17 cellular contexts compared by ENCODE assay signal in the genomic region with DNA sequence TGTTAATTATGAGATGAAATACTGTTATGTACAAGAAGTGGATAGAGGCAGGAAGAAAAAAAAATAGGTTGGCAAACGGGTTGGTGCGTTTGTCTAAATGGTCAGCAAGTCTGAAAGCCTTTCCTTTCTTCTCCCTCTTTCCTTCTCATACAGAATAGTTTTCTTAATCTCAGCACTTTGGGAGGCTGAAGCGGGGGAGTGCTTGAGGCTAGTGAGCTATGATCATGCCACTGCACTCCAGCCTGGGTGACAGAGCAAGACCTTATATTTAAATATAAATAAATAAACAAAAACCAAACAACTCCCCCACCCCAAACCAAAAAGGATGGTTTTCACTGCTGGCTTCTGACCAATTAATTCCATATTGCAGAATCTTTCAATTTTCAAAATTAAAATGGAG.
"Had no signal": no experiment of that assay in that cellular context is flagged by ENCODE, and none has a peak within 500 bp of the region (broad histone marks: within the 10 kb centered on the region; RNA-seq: fewer than 3 reads in every experiment).

No MANE protein-coding gene starts in this region.

- H3K9me3 ChIP-seq: breast epithelium, SJSA1, suprapubic skin, upper lobe of right lung had no signal

- H3K27ac ChIP-seq: breast epithelium, neural progenitor cell, parathyroid adenoma, SJSA1, suprapubic skin, upper lobe of right lung had no signal

- H3K36me3 ChIP-seq: breast epithelium, neural progenitor cell had no signal

- DNase-seq: activated CD4-positive, alpha-beta T cell treated with anti-CD3 and anti-CD28 coated beads, Interleukin-2, amount 10 ng/mL, durations not matched to agents 24 days and 14 days; activated CD4-positive, CD25-positive, alpha-beta regulatory T cell; activated CD8-positive, alpha-beta memory T cell treated with anti-CD3 and anti-CD28 coated beads, Interleukin-2, amount 50 U/mL, for 48 hours; activated gamma-delta T cell; activated T-cell treated with anti-CD3 and anti-CD28 coated beads, Interleukin-2, amount 50 U/mL, for 72 hours; aorta; hypothalamus; stimulated activated CD4-positive, alpha-beta T cell treated with anti-CD3 and anti-CD28 coated beads, Interleukin-4, amount 100 ng/mL, for 1 hour; stimulated activated naive CD4-positive, alpha-beta T cell treated with Interleukin-2 at 50 U/mL for 16 hours; upper lobe of right lung had no signal

- H3K27ac Mint-ChIP-seq: neural progenitor cell; T-helper 2 cell treated with Interferon-gamma antibody and Interleukin-4, amounts not matched to agents 5 μg/mL and 100 μg/mL, for 36 hours had no signal

- ATAC-seq: activated T-cell treated with anti-CD3 and anti-CD28 coated beads, Interleukin-2, amount 50 U/mL, for 72 hours; esophagus mucosa; upper lobe of right lung had no signal

- H3K4me1 ChIP-seq: breast epithelium, neural progenitor cell, suprapubic skin had no signal

- H3K27me3 Mint-ChIP-seq: activated CD4-positive, alpha-beta T cell treated with anti-CD3 and anti-CD28 coated beads, Interleukin-2, amount 10 ng/mL, durations not matched to agents 24 days and 14 days had no signal

- H3K4me3 Mint-ChIP-seq: activated CD4-positive, alpha-beta T cell treated with anti-CD3 and anti-CD28 coated beads, Interleukin-2, amount 10 ng/mL, durations not matched to agents 24 days and 14 days; activated T-cell treated with anti-CD3 and anti-CD28 coated beads, Interleukin-2, amount 50 U/mL, for 72 hours; neural progenitor cell; T-helper 2 cell treated with Interferon-gamma antibody and Interleukin-4, amounts not matched to agents 5 μg/mL and 100 μg/mL, for 36 hours had no signal

- H3K27me3 ChIP-seq: breast epithelium, neural progenitor cell, SJSA1, suprapubic skin, upper lobe of right lung had no signal

- H3K4me3 ChIP-seq: breast epithelium, neural progenitor cell, SJSA1, suprapubic skin, upper lobe of right lung had no signal

- H3K9me3 Mint-ChIP-seq: activated CD4-positive, alpha-beta T cell treated with anti-CD3 and anti-CD28 coated beads, Interleukin-2, amount 10 ng/mL, durations not matched to agents 24 days and 14 days; activated T-cell treated with anti-CD3 and anti-CD28 coated beads, Interleukin-2, amount 50 U/mL, for 72 hours; neural progenitor cell; T-helper 2 cell treated with Interferon-gamma antibody and Interleukin-4, amounts not matched to agents 5 μg/mL and 100 μg/mL, for 36 hours had no signal
